In the genomic region with DNA sequence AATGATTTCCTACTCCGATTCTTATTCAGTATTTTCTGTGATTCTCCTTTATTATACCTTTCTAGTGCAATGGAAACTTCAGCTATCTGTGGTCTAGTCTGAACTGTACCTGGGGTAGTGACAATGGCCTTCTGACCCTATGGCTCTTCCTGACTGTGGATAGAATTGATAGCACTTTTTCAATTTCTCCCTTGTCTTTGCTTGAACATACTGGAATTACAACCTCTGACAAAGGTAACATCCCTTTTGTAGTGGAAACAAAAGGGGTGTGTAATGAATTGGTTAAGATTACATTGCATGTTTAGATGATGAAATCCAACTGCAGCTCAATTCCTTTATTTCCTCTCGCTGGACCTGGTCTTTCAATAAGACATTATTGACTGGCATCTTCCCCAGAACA, we compare ENCODE assay signal across 17 cellular contexts. TPM values are rescaled to one million over a fixed set of nuclear protein-coding genes. Genes with fewer than 3 reads are reported as not detected.
DNase-seq lines count a peak whose midpoint lies in the region; ATAC-seq, FAIRE-seq and TF ChIP-seq lines count a peak whose summit lies in the region.
"Had no signal": no experiment of that assay in that cellular context is flagged by ENCODE, and none has a peak within 500 bp of the region (broad histone marks: within the 10 kb centered on the region; RNA-seq: fewer than 3 reads in every experiment).

No MANE protein-coding gene starts in this region.

- DNase-seq in NCI-H128 (lab: John Stamatoyannopoulos, UW; ENCODE audit: unreplicated experiment) (no peak), D721Med (ENCODE audit: insufficient read length, low spot score) (no peak)
- DNase-seq: BE2C; CD4-positive, alpha-beta memory T cell; COR-L47; DMS53; GF-D8; HCEC 1CT; HFFc6 had no signal

- H4K20me1 ChIP-seq in OCI-LY1 (ENCODE audit: insufficient read depth, low read length) = no peaks in the 10 kb centered on the region

- H3K9me3 ChIP-seq in OCI-LY1 (ENCODE audit: low read length) = no peaks in the 10 kb centered on the region
- H3K9me3 ChIP-seq: A549, BE2C had no signal

- no peak for FAIRE-seq in D721Med (lab: Jason Lieb, UNC)
- FAIRE-seq: A549 had no signal

- H3K4me1 ChIP-seq in OCI-LY1 (ENCODE audit: insufficient read depth, low read length, severe bottlenecking) = peaks cover 75% of the 10 kb centered on the region
- H3K4me1 ChIP-seq: A549, BE2C had no signal

- H2AFZ ChIP-seq in OCI-LY1 (ENCODE audit: low read length) = no peak overlapping the region

- no peaks in the 10 kb centered on the region; the same call in 1 of the 2 replicates for H3K36me3 ChIP-seq in OCI-LY1 (ENCODE audit: insufficient read depth, low read length)
- H3K36me3 ChIP-seq: BE2C had no signal

- H3F3A ChIP-seq in OCI-LY1 (ENCODE audit: insufficient read depth, low read length) = no peaks in the 10 kb centered on the region

- no peak overlapping the region for H3K4me3 ChIP-seq in OCI-LY1 (ENCODE audit: low read depth, low read length, poor library complexity, severe bottlenecking)
- H3K4me3 ChIP-seq: A549 had no signal

- no peak for ATAC-seq in GM21447 (IDR thresholded peaks at IDR 0.05; ENCODE audit: unreplicated experiment)
- ATAC-seq: A549 had no signal

- no peak overlapping the region for H3K9ac ChIP-seq in OCI-LY1 (ENCODE audit: low read length)

- H3K4me2 ChIP-seq in OCI-LY1 (ENCODE audit: low read length) = no peak overlapping the region
- H3K4me2 ChIP-seq: A549 had no signal

- no peaks in the 10 kb centered on the region for H3K79me2 ChIP-seq in OCI-LY1 (ENCODE audit: insufficient read depth, low read length)

- H3K27me3 ChIP-seq in OCI-LY1 (ENCODE audit: insufficient read depth, low read length) = no peaks in the 10 kb centered on the region
- no peaks in the 10 kb centered on the region for H3K27me3 ChIP-seq in layer of hippocampus (ENCODE audit: control insufficient read depth, insufficient read depth, low read length)
- H3K27me3 ChIP-seq: BE2C had no signal

- H3K27ac ChIP-seq in OCI-LY1 (ENCODE audit: low read depth, low read length, poor library complexity, severe bottlenecking) = peak overlapping the region; percentile 6
- peak overlapping the region; percentile 21 for H3K27ac ChIP-seq in cingulate gyrus (ENCODE audit: low read depth, low read length)
- H3K27ac ChIP-seq in layer of hippocampus (ENCODE audit: low read depth, low read length) = peak overlapping the region; percentile 19
- peak overlapping the region; percentile 69 for H3K27ac ChIP-seq in temporal lobe (ENCODE audit: low read depth, low read length)
- H3K27ac ChIP-seq: A549, C4-2B, HL-60 had no signal

- TF ChIP-seq CTCF in OCI-LY1 (IDR thresholded peaks at IDR 0.05; ENCODE audit: low read length) (no peak), D721Med (IDR thresholded peaks at IDR 0.05; ENCODE audit: insufficient read depth, missing control alignments) (no peak)

- no peaks in the 10 kb centered on the region for H3K9me2 ChIP-seq in OCI-LY1 (ENCODE audit: low read depth, low read length)

RNA-seq across cellular contexts. Expression of gene SOX2, which starts 21.0 kb away (rescaled TPM):
- total RNA-seq in temporal lobe = 72.0 TPM
- total RNA-seq: CD4-positive, alpha-beta memory T cell; HFFc6 had no signal

Comparison
In these comparisons a context has a peak if more than half of its experiments do, and no peak if none do; other contexts are left out.
1. H3K27ac ChIP-seq: peak in every context shown above with its lines; median percentile 69 in temporal lobe; 21 in cingulate gyrus; 19 in layer of hippocampus; 6 in OCI-LY1.